Comparison of ENCODE assay signal across 8 cellular contexts in the genomic region with DNA sequence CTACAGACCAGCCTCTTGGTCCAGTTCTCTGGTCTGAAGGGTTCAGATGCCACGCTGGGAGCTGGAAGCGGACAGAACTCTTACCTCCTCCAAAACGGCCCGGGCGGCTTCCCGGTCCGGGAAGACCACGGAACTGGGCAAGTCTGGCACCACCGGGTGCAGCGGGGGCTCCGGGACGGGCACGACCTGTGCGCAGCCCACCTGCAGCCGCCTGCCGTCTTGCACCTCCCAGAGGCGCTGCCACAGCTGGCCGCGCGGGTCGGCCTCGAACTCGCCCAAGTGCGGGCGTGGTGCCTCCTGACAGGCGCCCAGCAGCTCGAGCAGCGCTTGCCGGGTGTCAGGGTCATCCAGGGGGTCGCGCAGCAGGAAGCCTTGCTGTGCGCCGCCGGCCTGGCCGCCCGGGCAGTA. TPM values are rescaled to one million over a fixed set of nuclear protein-coding genes. Genes with fewer than 3 reads are reported as not detected.
A peak's percentile ranks its signal among the peaks of the same experiment; 100 is the strongest.
DNase-seq lines count a peak whose midpoint lies in the region; ATAC-seq and TF ChIP-seq lines count a peak whose summit lies in the region.

No MANE protein-coding gene starts in this region.

- H3K36me3 ChIP-seq in neutrophil: peaks cover 4% of the 10 kb centered on the region

- TF ChIP-seq CTCF in VCaP (conservative IDR thresholded peaks at IDR 0.05) (no peak), endothelial cell (IDR thresholded peaks at IDR 0.05; ENCODE audit: unreplicated experiment) (no peak), neutrophil (IDR thresholded peaks at IDR 0.05) (no peak)

- no peak overlapping the region for H3K27ac Mint-ChIP-seq in endothelial cell (ENCODE audit: unreplicated experiment)

- H3K36me3 Mint-ChIP-seq in endothelial cell (ENCODE audit: low read depth, unreplicated experiment): peaks cover 20% of the 10 kb centered on the region

- H3K27ac ChIP-seq in VCaP (peak overlapping the region; percentile 77), neutrophil (peak overlapping the region; percentile 78)

- peaks cover 6% of the 10 kb centered on the region for H3K4me1 Mint-ChIP-seq in endothelial cell (ENCODE audit: unreplicated experiment)

- H3K27me3 ChIP-seq in neutrophil: peaks cover 28% of the 10 kb centered on the region

- DNase-seq in endothelial cell (ENCODE audit: low spot score) (no peak), DMS53 (lab: John Stamatoyannopoulos, UW) (no peak), SIG-M5 treated with dmso at 0.1 percent for 504 hours (lab: John Stamatoyannopoulos, UW; ENCODE audit: unreplicated experiment) (no peak), NCI-H446 treated with DMSO at 0.1 percent for 48 hours (lab: John Stamatoyannopoulos, UW) (no peak)

- H3K9me3 Mint-ChIP-seq in endothelial cell (ENCODE audit: unreplicated experiment): peaks cover 16% of the 10 kb centered on the region

- no peaks in the 10 kb centered on the region for H3K9me3 ChIP-seq in neutrophil

- peaks cover 14 to 17% of the 10 kb centered on the region in 2 experiments for H3K4me1 ChIP-seq in neutrophil (ENCODE audit: control insufficient read depth in 1 of 2, insufficient read depth in 1 of 2, low read depth in 1 of 2, low read length in 1 of 2)

- peak overlapping the region; percentile 66 to 74 for H3K4me3 ChIP-seq in neutrophil (ENCODE audit: low read depth in 1 of 2, low read length in 1 of 2)

- peaks cover 23% of the 10 kb centered on the region for H3K27me3 Mint-ChIP-seq in endothelial cell (ENCODE audit: unreplicated experiment)

- H3K4me3 Mint-ChIP-seq in endothelial cell (ENCODE audit: unreplicated experiment): peak overlapping the region; percentile 82

- ATAC-seq in GM18508 (IDR thresholded peaks at IDR 0.05; ENCODE audit: insufficient read depth, unreplicated experiment) (peak; percentile 20), HG02678 (IDR thresholded peaks at IDR 0.05; ENCODE audit: unreplicated experiment) (peak; percentile 24)

RNA-seq across cellular contexts. Expression of gene CMPK2, which starts 0.8 kb away (rescaled TPM):
- 0.49 TPM for total RNA-seq in endothelial cell (ENCODE audit: unreplicated experiment)

RNA-seq across cellular contexts. Expression of gene RSAD2, which starts 12.6 kb away (rescaled TPM):
- 0.28 TPM for total RNA-seq in endothelial cell (ENCODE audit: unreplicated experiment)

RNA-seq across cellular contexts. Expression of gene RNF144A, which starts 52.3 kb away (rescaled TPM):
- 81.3 TPM for total RNA-seq in endothelial cell (ENCODE audit: unreplicated experiment)
